Comparison of ENCODE assay signal across 8 cellular contexts in the genomic region with DNA sequence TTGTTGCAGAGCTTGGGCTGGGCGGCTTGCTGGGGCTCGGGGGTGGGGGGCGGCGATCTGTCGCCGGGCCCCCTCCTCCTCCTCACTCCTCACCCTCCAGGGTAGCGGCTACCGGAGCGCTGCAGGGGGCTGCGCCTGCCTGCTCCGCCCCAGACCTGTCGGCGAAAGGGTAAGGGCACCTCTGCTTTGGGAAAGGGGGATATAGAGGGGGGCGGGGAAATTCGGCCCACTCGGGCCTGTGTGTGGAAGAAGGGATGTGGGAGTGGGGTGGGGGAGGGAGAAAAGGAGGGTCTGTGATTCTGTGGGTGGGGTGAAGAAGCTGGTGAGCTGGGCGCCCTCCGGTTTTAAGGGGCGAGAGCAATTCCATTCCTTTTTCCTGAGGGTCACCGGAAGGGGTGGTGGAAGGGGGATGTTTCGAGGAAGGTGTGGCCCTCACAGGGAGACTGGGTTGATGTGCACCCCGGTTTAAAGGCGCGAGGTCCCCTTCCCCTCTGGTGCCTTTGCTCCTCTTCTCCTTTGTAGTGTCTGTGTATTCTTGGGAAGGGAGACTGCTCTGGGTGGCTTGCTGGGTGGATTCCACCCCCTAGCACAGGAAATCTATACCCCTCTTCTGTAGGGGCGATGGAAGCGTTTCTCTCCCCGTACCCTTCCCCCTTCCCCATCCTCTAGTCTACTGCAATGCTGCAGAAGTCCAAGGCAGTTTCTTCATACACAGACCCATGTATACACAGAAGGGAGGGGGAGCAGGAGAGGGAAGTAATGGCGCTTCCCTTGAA. TPM values are rescaled to one million over a fixed set of nuclear protein-coding genes. Genes with fewer than 3 reads are reported as not detected.
DNase-seq lines count a peak whose midpoint lies in the region; ATAC-seq lines count a peak whose summit lies in the region.

No MANE protein-coding gene starts in this region.

- H3K4me2 ChIP-seq in trophoblast cell (ENCODE audit: low read length) = peak overlapping the region; percentile 96

- peaks cover 40% of the 10 kb centered on the region for H3K4me1 Mint-ChIP-seq in activated naive CD8-positive, alpha-beta T cell (ENCODE audit: low read depth)

- no peaks in the 10 kb centered on the region for H3K27me3 ChIP-seq in HAP-1 (ENCODE audit: low read depth)
- H3K27me3 ChIP-seq in trophoblast cell (ENCODE audit: insufficient read depth, low read length) = no peaks in the 10 kb centered on the region

- no peak overlapping the region for H2BK120ac ChIP-seq in trophoblast cell (ENCODE audit: insufficient read depth, low read length, poor library complexity)

- H3K9ac ChIP-seq in trophoblast cell (ENCODE audit: low read length) = peak overlapping the region; percentile 97

- peak overlapping the region; percentile 79 for H4K91ac ChIP-seq in trophoblast cell (ENCODE audit: low read depth, low read length)

- peak overlapping the region; percentile 56 for H2AK5ac ChIP-seq in trophoblast cell (ENCODE audit: low read length)

- no peaks in the 10 kb centered on the region for H3K9me3 ChIP-seq in HAP-1
- no peaks in the 10 kb centered on the region for H3K9me3 ChIP-seq in trophoblast cell (ENCODE audit: insufficient read depth, low read depth, low read length)

- no peaks in the 10 kb centered on the region for H3K9me3 Mint-ChIP-seq in activated naive CD8-positive, alpha-beta T cell (ENCODE audit: low read depth)

- no peak overlapping the region for H3K23ac ChIP-seq in trophoblast cell (ENCODE audit: low read length)

- peak; percentile 49 for DNase-seq in EH (ENCODE audit: low read depth)
- DNase-seq in HAP-1 (ENCODE audit: low spot score in 2 of 2) = peak; percentile 45 to 48
- DNase-seq in NCI-H82 (lab: John Stamatoyannopoulos, UW) = peak; percentile 75
- peak; percentile 31 for DNase-seq in left cardiac atrium
- peak in 1 of 2 donors; percentile 21 for DNase-seq in trophoblast cell
- DNase-seq in NCI-H1436 (lab: John Stamatoyannopoulos, UW) = no peak

- intact Hi-C loops in left cardiac atrium (cut with DNase I) = no loop called here

- WGBS in trophoblast cell (ENCODE audit: extremely low coverage, insufficient coverage, insufficient read length) = no CpG with 5 or more reads among the region's 28 CpGs

- H3K27me3 Mint-ChIP-seq in activated naive CD8-positive, alpha-beta T cell = no peaks in the 10 kb centered on the region

- peak overlapping the region; percentile 95 for H3K4me3 Mint-ChIP-seq in activated naive CD8-positive, alpha-beta T cell

- in situ Hi-C loops in HAP-1 (cut with MboI; ENCODE audit: low sequenced_read_pairs) = no loop called here

- H3K79me2 ChIP-seq in trophoblast cell (ENCODE audit: control insufficient read depth, insufficient read depth, low read length, poor library complexity) = peaks cover 23% of the 10 kb centered on the region

- H3K18ac ChIP-seq in trophoblast cell (ENCODE audit: low read length) = peak overlapping the region; percentile 81

- peak overlapping the region; percentile 88 for H3K27ac ChIP-seq in trophoblast cell (ENCODE audit: low read depth, low read length)

- peak overlapping the region; percentile 22 for H2BK5ac ChIP-seq in trophoblast cell (ENCODE audit: low read depth, low read length, poor library complexity)

- peak overlapping the region; percentile 5 for H2AFZ ChIP-seq in trophoblast cell (ENCODE audit: insufficient read depth, low read length, poor library complexity)

- H2BK12ac ChIP-seq in trophoblast cell (ENCODE audit: low read length) = no peak overlapping the region

- H3K79me1 ChIP-seq in trophoblast cell (ENCODE audit: low read length) = peaks cover 9% of the 10 kb centered on the region

- H3K4me3 ChIP-seq in HAP-1 (peak overlapping the region; percentile 84), trophoblast cell (ENCODE audit: low read depth, low read length) (peak overlapping the region; percentile 88)

- peak overlapping the region; percentile 75 for H4K8ac ChIP-seq in trophoblast cell (ENCODE audit: low read depth, low read length)

- H3K4me1 ChIP-seq in HAP-1 = peaks cover 18% of the 10 kb centered on the region
- no peaks in the 10 kb centered on the region for H3K4me1 ChIP-seq in trophoblast cell (ENCODE audit: control insufficient read depth in 1 of 2, insufficient read depth in 2 of 2, low read length in 2 of 2)

- 0 out of 2 replicates have a peak, but pooled peaks cover 2% of the 10 kb centered on the region for H3K36me3 ChIP-seq in HAP-1 (replicated peaks)
- peaks cover 0 to 1% of the 10 kb centered on the region in 2 experiments for H3K36me3 ChIP-seq in trophoblast cell (ENCODE audit: control insufficient read depth in 1 of 2, insufficient read depth in 2 of 2, low read length in 2 of 2)

- peak overlapping the region; percentile 72 for H4K12ac ChIP-seq in trophoblast cell (ENCODE audit: low read depth, low read length)

- peak; percentile 21 to 46 for ATAC-seq in left cardiac atrium
- ATAC-seq in GM21367 (IDR thresholded peaks at IDR 0.05; ENCODE audit: unreplicated experiment) = no peak

- peak overlapping the region; percentile 85 for H3K27ac Mint-ChIP-seq in activated naive CD8-positive, alpha-beta T cell

- peak overlapping the region; percentile 98 for H3K4ac ChIP-seq in trophoblast cell (ENCODE audit: low read depth, low read length)

- peak overlapping the region; percentile 58 for H3K14ac ChIP-seq in trophoblast cell (ENCODE audit: low read length)

- peaks cover 4% of the 10 kb centered on the region for H3K36me3 Mint-ChIP-seq in activated naive CD8-positive, alpha-beta T cell

RNA-seq across cellular contexts. Expression of a gene that starts 0.9 kb away (rescaled TPM):
- total RNA-seq in left cardiac atrium = 10 to 100 TPM; 47.2 to 59.1 TPM
- 24.7 and 29.0 TPM in 2 replicates for polyA plus RNA-seq in trophoblast cell (2013)
